27 cellular contexts compared by ENCODE assay signal in genomic region chr4:38102942-38103604, GRCh38.
"Had no signal": no experiment of that assay in that cellular context is flagged by ENCODE, and none has a peak within 500 bp of the region (broad histone marks: within the 10 kb centered on the region; RNA-seq: fewer than 3 reads in every experiment).

No MANE protein-coding gene starts in this region.

- H3K9me3 Mint-ChIP-seq: central memory CD8-positive, alpha-beta T cell; immature natural killer cell; memory B cell; naive thymus-derived CD4-positive, alpha-beta T cell; nephron progenitor cell; stimulated activated memory B cell treated with anti-CD40 and anti-IgM and Interleukin-4, amounts not matched to agents 10 μg/mL and 1 μg/mL and 100 μg/mL, for 72 hours; stimulated activated naive CD8-positive, alpha-beta T cell treated with anti-CD3 and anti-CD28 coated beads, Interleukin-15, Interleukin-2, amounts not matched to agents 100 ng/mL and 50 ng/mL, for 24 hours had no signal

- H3K4me1 Mint-ChIP-seq: stimulated activated memory B cell treated with anti-CD40 and anti-IgM and Interleukin-4, amounts not matched to agents 10 μg/mL and 1 μg/mL and 100 μg/mL, for 72 hours had no signal

- H3K27me3 Mint-ChIP-seq: central memory CD8-positive, alpha-beta T cell; memory B cell; naive thymus-derived CD4-positive, alpha-beta T cell; stimulated activated memory B cell treated with anti-CD40 and anti-IgM and Interleukin-4, amounts not matched to agents 10 μg/mL and 1 μg/mL and 100 μg/mL, for 72 hours; stimulated activated naive CD8-positive, alpha-beta T cell treated with anti-CD3 and anti-CD28 coated beads, Interleukin-15, Interleukin-2, amounts not matched to agents 100 ng/mL and 50 ng/mL, for 24 hours had no signal

- H3K4me3 Mint-ChIP-seq: central memory CD8-positive, alpha-beta T cell; immature natural killer cell; memory B cell; naive thymus-derived CD4-positive, alpha-beta T cell; nephron progenitor cell; stimulated activated memory B cell treated with anti-CD40 and anti-IgM and Interleukin-4, amounts not matched to agents 10 μg/mL and 1 μg/mL and 100 μg/mL, for 72 hours; stimulated activated naive CD8-positive, alpha-beta T cell treated with anti-CD3 and anti-CD28 coated beads, Interleukin-15, Interleukin-2, amounts not matched to agents 100 ng/mL and 50 ng/mL, for 24 hours had no signal

- ATAC-seq: heart right ventricle; left lobe of liver; naive thymus-derived CD4-positive, alpha-beta T cell; right cardiac atrium; stimulated activated memory B cell treated with anti-CD40 and anti-IgM and Interleukin-4, amounts not matched to agents 10 μg/mL and 1 μg/mL and 100 μg/mL, for 72 hours; upper lobe of right lung had no signal

- H3K27me3 ChIP-seq: esophagus muscularis mucosa, heart right ventricle, sigmoid colon, tibial nerve, upper lobe of right lung had no signal

- H3K9me3 ChIP-seq: esophagus muscularis mucosa, heart right ventricle, psoas muscle, sigmoid colon, thoracic aorta, tibial nerve, upper lobe of right lung had no signal

- H3K4me1 ChIP-seq: psoas muscle, upper lobe of right lung had no signal

- DNase-seq: dermis blood vessel endothelial cell; effector memory CD4-positive, alpha-beta T cell; foreskin melanocyte; glutamatergic neuron; heart right ventricle; hippocampal formation; immature natural killer cell; islet precursor cell; naive thymus-derived CD4-positive, alpha-beta T cell; nephron progenitor cell; nucleus accumbens; psoas muscle; right cardiac atrium; sigmoid colon; stimulated activated CD4-positive, alpha-beta T cell treated with anti-CD3 and anti-CD28 coated beads, Interleukin-2, amount 100 ng/mL, for 24 hours; stimulated activated CD4-positive, alpha-beta T cell treated with anti-CD3 and anti-CD28 coated beads, Interleukin-4, amount 100 ng/mL, for 4 hours; upper lobe of right lung had no signal

- H3K27ac Mint-ChIP-seq: immature natural killer cell; memory B cell; nephron progenitor cell; stimulated activated memory B cell treated with anti-CD40 and anti-IgM and Interleukin-4, amounts not matched to agents 10 μg/mL and 1 μg/mL and 100 μg/mL, for 72 hours; stimulated activated naive CD8-positive, alpha-beta T cell treated with anti-CD3 and anti-CD28 coated beads, Interleukin-15, Interleukin-2, amounts not matched to agents 100 ng/mL and 50 ng/mL, for 24 hours had no signal

- H3K4me3 ChIP-seq: coronary artery, esophagus muscularis mucosa, heart right ventricle, lung, psoas muscle, sigmoid colon, thoracic aorta, tibial nerve, upper lobe of right lung had no signal

- H3K27ac ChIP-seq: coronary artery, esophagus muscularis mucosa, heart right ventricle, psoas muscle, sigmoid colon, thoracic aorta, tibial nerve, upper lobe of right lung had no signal
